Comparison of ENCODE assay signal across 27 cellular contexts in the genomic region with DNA sequence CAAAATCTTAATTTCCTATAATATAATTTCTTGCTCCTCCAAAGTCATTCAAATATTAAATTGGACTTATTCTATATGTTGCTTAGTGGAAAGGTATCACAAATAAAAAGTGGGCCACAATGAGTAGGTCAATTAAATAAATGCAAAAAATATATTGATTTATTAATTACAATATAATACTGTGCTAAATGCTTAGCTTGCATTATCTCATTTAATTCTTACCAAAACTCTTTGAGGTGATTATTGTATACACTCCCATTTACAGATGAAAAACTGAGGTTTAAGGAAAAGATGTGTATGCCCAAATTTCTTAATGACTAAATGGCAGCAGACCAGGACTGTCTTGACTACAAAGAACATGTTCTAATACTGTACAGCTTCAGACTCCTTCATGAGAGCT.
"Had no signal": no experiment of that assay in that cellular context is flagged by ENCODE, and none has a peak within 500 bp of the region (broad histone marks: within the 10 kb centered on the region; RNA-seq: fewer than 3 reads in every experiment).

No MANE protein-coding gene starts in this region.

- H3K36me3 ChIP-seq: esophagus squamous epithelium, gastrocnemius medialis, heart right ventricle, left lung, lower lobe of right lung had no signal

- H3K9me3 ChIP-seq: esophagus squamous epithelium, gastrocnemius medialis, left lung, lower lobe of right lung had no signal

- ATAC-seq: effector memory CD8-positive, alpha-beta T cell; esophagus mucosa; gastrocnemius medialis; heart right ventricle; left cardiac atrium; left lung; left ventricle myocardium superior; lower lobe of right lung; naive thymus-derived CD4-positive, alpha-beta T cell had no signal

- H3K4me1 ChIP-seq: esophagus squamous epithelium, left lung, lower lobe of right lung had no signal

- H3K4me3 ChIP-seq: coronary artery, esophagus squamous epithelium, gastrocnemius medialis, heart right ventricle, left lung, lower lobe of right lung had no signal

- DNase-seq: dermis blood vessel endothelial cell; effector CD8-positive, alpha-beta T cell; effector memory CD8-positive, alpha-beta T cell; endodermal cell; erythroblast; esophagus squamous epithelium; foreskin fibroblast; foreskin melanocyte; gastrocnemius medialis; glutamatergic neuron; head of caudate nucleus; heart right ventricle; hippocampal formation; left cardiac atrium; left lung; left ventricle myocardium superior; lower lobe of right lung; mesendoderm; midbrain; naive thymus-derived CD4-positive, alpha-beta T cell had no signal

- H3K27me3 ChIP-seq: esophagus squamous epithelium, gastrocnemius medialis, heart right ventricle, left lung had no signal

- H3K27ac ChIP-seq: coronary artery, epithelial cell of prostate, esophagus squamous epithelium, left lung, lower lobe of right lung had no signal

- FAIRE-seq: colon, endometrium, islet of Langerhans, keratinocyte had no signal
